1 cellular context compared by ENCODE assay signal in genomic region chr2:131085646-131086045, GRCh38.
TF ChIP-seq lines count a peak whose summit lies in the region.

No MANE protein-coding gene starts in this region.

TF ChIP-seq in K562, 482 proteins besides CTCF, POLR2A, EP300 and RAD21:
- TF ChIP-seq ZNF253 (CRISPR knock-in tag; conservative IDR thresholded peaks at IDR 0.05): no peak
- no peak for TF ChIP-seq NCOA4 (IDR thresholded peaks at IDR 0.05; ENCODE audit: partially characterized antibody)
- TF ChIP-seq MCM2 (IDR thresholded peaks at IDR 0.05; ENCODE audit: low read depth): no peak
- no peak for TF ChIP-seq CREB1 (IDR thresholded peaks at IDR 0.05)
- TF ChIP-seq CREB1 (CRISPR knock-in tag; IDR thresholded peaks at IDR 0.05): no peak
- no peak for TF ChIP-seq ZNF318 (IDR thresholded peaks at IDR 0.05; ENCODE audit: borderline replicate concordance in 1 of 2, low read depth in 1 of 2)
- no peak for TF ChIP-seq ZNF146 (CRISPR knock-in tag; IDR thresholded peaks at IDR 0.05; ENCODE audit: unreplicated experiment)
- TF ChIP-seq RBBP5 (IDR thresholded peaks at IDR 0.05; ENCODE audit: borderline replicate concordance, insufficient read depth, low read length, poor library complexity, severe bottlenecking): no peak
- TF ChIP-seq SRSF3 (IDR thresholded peaks at IDR 0.05; ENCODE audit: insufficient read depth, low read length): no peak
- no peak for TF ChIP-seq CXXC5 (CRISPR knock-in tag; IDR thresholded peaks at IDR 0.05)
- TF ChIP-seq STAG1 (CRISPR knock-in tag; IDR thresholded peaks at IDR 0.05; ENCODE audit: borderline replicate concordance): no peak
